In genomic region chr15:83204697-83205096, GRCh38 we compare ENCODE assay signal across 1 cellular context.
TF ChIP-seq lines count a peak whose summit lies in the region.

No MANE protein-coding gene starts in this region.

TF ChIP-seq in WTC11, 78 proteins besides CTCF, POLR2A, EP300 and RAD21 (continued from another document):
- TF ChIP-seq STAT6 (CRISPR knock-in tag; conservative IDR thresholded peaks at IDR 0.05; ENCODE audit: low read depth) (no peak), RELA (CRISPR knock-in tag; IDR thresholded peaks at IDR 0.05; ENCODE audit: borderline replicate concordance) (no peak), TCF7 (CRISPR knock-in tag; IDR thresholded peaks at IDR 0.05; ENCODE audit: low read depth) (no peak), ETV6 (CRISPR knock-in tag; IDR thresholded peaks at IDR 0.05) (no peak), ZNF232 (CRISPR knock-in tag; IDR thresholded peaks at IDR 0.05) (no peak)
- TF ChIP-seq, protein P1, sequence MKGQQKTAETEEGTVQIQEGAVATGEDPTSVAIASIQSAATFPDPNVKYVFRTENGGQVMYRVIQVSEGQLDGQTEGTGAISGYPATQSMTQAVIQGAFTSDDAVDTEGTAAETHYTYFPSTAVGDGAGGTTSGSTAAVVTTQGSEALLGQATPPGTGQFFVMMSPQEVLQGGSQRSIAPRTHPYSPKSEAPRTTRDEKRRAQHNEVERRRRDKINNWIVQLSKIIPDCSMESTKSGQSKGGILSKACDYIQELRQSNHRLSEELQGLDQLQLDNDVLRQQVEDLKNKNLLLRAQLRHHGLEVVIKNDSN (CRISPR knock-in tag; IDR thresholded peaks at IDR 0.05), result no peak
- TF ChIP-seq, protein P2, sequence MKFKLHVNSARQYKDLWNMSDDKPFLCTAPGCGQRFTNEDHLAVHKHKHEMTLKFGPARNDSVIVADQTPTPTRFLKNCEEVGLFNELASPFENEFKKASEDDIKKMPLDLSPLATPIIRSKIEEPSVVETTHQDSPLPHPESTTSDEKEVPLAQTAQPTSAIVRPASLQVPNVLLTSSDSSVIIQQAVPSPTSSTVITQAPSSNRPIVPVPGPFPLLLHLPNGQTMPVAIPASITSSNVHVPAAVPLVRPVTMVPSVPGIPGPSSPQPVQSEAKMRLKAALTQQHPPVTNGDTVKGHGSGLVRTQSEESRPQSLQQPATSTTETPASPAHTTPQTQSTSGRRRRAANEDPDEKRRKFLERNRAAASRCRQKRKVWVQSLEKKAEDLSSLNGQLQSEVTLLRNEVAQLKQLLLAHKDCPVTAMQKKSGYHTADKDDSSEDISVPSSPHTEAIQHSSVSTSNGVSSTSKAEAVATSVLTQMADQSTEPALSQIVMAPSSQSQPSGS (CRISPR knock-in tag; IDR thresholded peaks at IDR 0.05; ENCODE audit: borderline replicate concordance, low read depth), result no peak
TF ChIP-seq in WTC11: peak in this region for 0.
